ENCODE assay signal across 9 cellular contexts in the genomic region with DNA sequence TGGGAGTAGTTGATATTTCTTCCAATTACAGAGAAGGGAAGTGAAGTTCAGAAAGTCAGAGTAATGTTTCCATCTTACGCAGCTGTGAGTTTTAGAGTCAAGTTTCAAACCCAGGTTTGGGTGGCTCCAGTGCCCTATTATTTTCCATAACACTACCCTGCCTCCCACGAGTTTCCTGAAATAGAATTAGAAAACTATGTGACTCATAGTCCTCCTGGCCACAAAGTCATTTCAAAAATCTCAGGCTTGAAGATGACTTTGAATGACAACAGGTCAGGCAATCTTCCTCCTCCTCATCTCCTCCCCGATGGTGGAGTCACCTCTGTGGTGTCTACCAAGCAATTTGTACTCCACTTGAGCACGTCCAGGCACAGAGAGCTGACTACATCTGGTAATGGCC.
DNase-seq lines count a peak whose midpoint lies in the region; ATAC-seq lines count a peak whose summit lies in the region.
"Had no signal": no experiment of that assay in that cellular context is flagged by ENCODE, and none has a peak within 500 bp of the region (broad histone marks: within the 10 kb centered on the region; RNA-seq: fewer than 3 reads in every experiment).

No MANE protein-coding gene starts in this region.

- no peak overlapping the region for H3K4me3 ChIP-seq in adipocyte (ENCODE audit: low read length)

- H3K9ac ChIP-seq in adipocyte (ENCODE audit: low read length) = no peak overlapping the region

- ATAC-seq in GM19035 (IDR thresholded peaks at IDR 0.05; ENCODE audit: unreplicated experiment) (peak; percentile 42), HG03175 (IDR thresholded peaks at IDR 0.05; ENCODE audit: unreplicated experiment) (peak; percentile 24)

- DNase-seq in A172 (ENCODE audit: low spot score) = peak; percentile 66
- peak; percentile 37 for DNase-seq in adipocyte (ENCODE audit: low read depth)
- DNase-seq in NCI-H1048 (lab: John Stamatoyannopoulos, UW) = no peak
- no peak for DNase-seq in middle frontal gyrus (ENCODE audit: extremely low spot score, low spot score)
- no peak for DNase-seq in cerebellar nuclear complex (lab: John Stamatoyannopoulos, UW)
- DNase-seq in NCI-H1105 (lab: John Stamatoyannopoulos, UW) = no peak
- DNase-seq: NCI-H1105 treated with DMSO at 0.1 percent for 48 hours had no signal

- H3K9me3 ChIP-seq in adipocyte (ENCODE audit: control insufficient read depth, low read length) = no peaks in the 10 kb centered on the region

- H3K27me3 ChIP-seq in adipocyte (replicated peaks; ENCODE audit: control insufficient read depth, insufficient read depth, low read length) = no peaks in the 10 kb centered on the region

- peaks cover 6% of the 10 kb centered on the region for H3K4me1 ChIP-seq in adipocyte (ENCODE audit: control insufficient read depth, insufficient read depth, low read length)

- H3K36me3 ChIP-seq in adipocyte (ENCODE audit: control insufficient read depth, insufficient read depth, low read length, severe bottlenecking) = no peaks in the 10 kb centered on the region

Comparison
In these comparisons a context has a peak if more than half of its experiments do, and no peak if none do; other contexts are left out.
1. DNase-seq: peak in A172 (single experiment) and adipocyte (single experiment); none in NCI-H1048 (single experiment), middle frontal gyrus (single experiment), cerebellar nuclear complex (0 of 2) and NCI-H1105 (single experiment).